In the genomic region with DNA sequence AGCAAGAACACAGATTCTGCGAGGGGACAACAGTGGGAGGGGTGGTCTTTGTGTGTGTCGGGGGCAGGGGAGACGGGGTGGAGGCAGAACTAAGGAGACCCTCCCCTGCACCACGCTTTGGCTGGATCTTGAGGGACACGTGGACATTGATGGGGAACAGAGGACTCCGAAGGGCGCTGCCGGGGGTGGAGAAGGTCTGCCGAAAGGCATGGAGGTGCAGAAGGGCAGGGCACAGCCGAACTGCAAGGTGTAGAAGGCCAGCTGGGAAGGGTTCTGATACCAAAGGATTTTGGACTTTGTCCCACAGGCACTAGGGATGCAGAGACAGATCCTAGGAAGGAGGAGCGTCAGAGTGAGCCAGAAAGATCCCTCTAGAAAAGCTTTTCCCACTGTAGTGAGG, we compare ENCODE assay signal across 35 cellular contexts.
"Had no signal": no experiment of that assay in that cellular context is flagged by ENCODE, and none has a peak within 500 bp of the region (broad histone marks: within the 10 kb centered on the region; RNA-seq: fewer than 3 reads in every experiment).

No MANE protein-coding gene starts in this region.

- H3K4me3 ChIP-seq: adrenal gland, body of pancreas, breast epithelium, PC-9 had no signal

- H3K36me3 ChIP-seq: adrenal gland, breast epithelium had no signal

- H3K4me1 ChIP-seq: adrenal gland, body of pancreas, breast epithelium had no signal

- H3K9me3 ChIP-seq: adrenal gland, body of pancreas, breast epithelium had no signal

- ATAC-seq: activated CD8-positive, alpha-beta memory T cell treated with anti-CD3 and anti-CD28 coated beads, Interleukin-2, amount 10 ng/mL, durations not matched to agents 7 days and 5 days; activated T-cell treated with anti-CD3 and anti-CD28 coated beads, Interleukin-2, amount 50 U/mL, for 72 hours; activated T-helper 17 cell treated with anti-CD3 and anti-CD28 coated beads, Interleukin-2, amount 50 U/mL, for 72 hours; body of pancreas; Right ventricle myocardium inferior; SK-N-SH treated with all-trans-retinoic acid at 6 μM for 48 hours; T-cell; T-helper 17 cell had no signal

- H3K27me3 ChIP-seq: adrenal gland, body of pancreas, breast epithelium had no signal

- DNase-seq: activated B cell treated with CpG ODN at 0.5 μM for 24 hours; activated CD4-positive, alpha-beta memory T cell treated with anti-CD3 and anti-CD28 coated beads, Interleukin-2, amount 10 ng/mL, durations not matched to agents 7 days and 5 days; activated CD4-positive, alpha-beta T cell treated with anti-CD3 and anti-CD28 coated beads for 1 hour; activated CD4-positive, alpha-beta T cell treated with anti-CD3 and anti-CD28 coated beads for 48 hours; activated CD8-positive, alpha-beta memory T cell treated with anti-CD3 and anti-CD28 coated beads for 24 hours; activated CD8-positive, alpha-beta memory T cell treated with anti-CD3 and anti-CD28 coated beads, Interleukin-2, amount 10 ng/mL, durations not matched to agents 7 days and 5 days; activated CD8-positive, alpha-beta memory T cell treated with anti-CD3 and anti-CD28 coated beads, Interleukin-2, amount 50 U/mL, for 48 hours; activated gamma-delta T cell treated with Interleukin-2 at 50 U/mL for 16 hours; activated T-cell treated with anti-CD3 and anti-CD28 coated beads, Interleukin-2, amount 50 U/mL, for 1 hour; activated T-cell treated with anti-CD3 and anti-CD28 coated beads, Interleukin-2, amount 50 U/mL, for 72 hours; adrenal gland; body of pancreas; caudate nucleus; cerebellar nuclear complex; MM.1S; MV-4-11; NCI-H1092; NCI-H1436 treated with DMSO at 0.1 percent for 48 hours; NCI-H1694 treated with DMSO at 0.1 percent for 48 hours; NCI-H2029; NCI-H345; NCI-H526; NCI-H748 treated with DMSO at 0.1 percent for 48 hours; NK-92 treated with Interleukin-12 subunit alpha and Interleukin-12 subunit beta, amount 100 ng/mL, for 24 hours; PC-9; SIG-M5; T-cell; T-helper 17 cell had no signal

- H3K27ac ChIP-seq: adrenal gland, body of pancreas, breast epithelium, KMS-11, PC-9, RWPE1, VCaP had no signal
